Comparison of ENCODE assay signal across 9 cellular contexts in the genomic region with DNA sequence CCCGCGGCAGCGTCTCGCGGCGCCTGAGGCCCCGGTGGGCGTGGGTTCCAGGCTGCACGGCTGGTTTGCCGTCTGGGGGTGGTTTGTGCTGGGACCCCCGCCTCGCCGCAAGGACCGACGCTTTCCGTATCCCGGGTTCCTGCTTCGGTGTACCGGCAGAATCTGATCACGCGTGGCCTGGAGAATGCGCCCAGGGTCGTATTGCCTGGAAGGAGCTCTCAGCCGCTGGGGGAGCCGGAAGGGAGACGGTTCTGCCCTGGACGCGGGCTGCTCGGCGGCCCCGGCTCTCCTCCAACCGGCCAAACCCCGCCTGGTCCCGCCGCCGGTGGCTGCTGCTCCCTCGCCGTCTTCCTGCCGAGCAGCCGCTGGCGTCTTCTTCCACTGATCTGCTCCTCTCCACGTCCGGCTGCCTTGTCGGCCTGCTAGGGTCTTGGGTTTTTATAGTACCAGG. TPM values are rescaled to one million over a fixed set of nuclear protein-coding genes. Genes with fewer than 3 reads are reported as not detected.
DNase-seq lines count a peak whose midpoint lies in the region; ATAC-seq and TF ChIP-seq lines count a peak whose summit lies in the region.
"Had no signal": no experiment of that assay in that cellular context is flagged by ENCODE, and none has a peak within 500 bp of the region (broad histone marks: within the 10 kb centered on the region; RNA-seq: fewer than 3 reads in every experiment).

No MANE protein-coding gene starts in this region.

- no peaks in the 10 kb centered on the region for H3K9me2 ChIP-seq in OCI-LY7 (ENCODE audit: insufficient read depth, low read length)

- H3K36me3 ChIP-seq in BLaER1, result no peaks in the 10 kb centered on the region
- no peaks in the 10 kb centered on the region for H3K36me3 ChIP-seq in esophagus (ENCODE audit: control insufficient read depth in 2 of 2, insufficient read depth in 2 of 2, low read length in 1 of 2)
- H3K36me3 ChIP-seq in neural progenitor cell, result no peaks in the 10 kb centered on the region
- H3K36me3 ChIP-seq in OCI-LY7 (ENCODE audit: insufficient read depth, low read length), result no peaks in the 10 kb centered on the region
- H3K36me3 ChIP-seq: adrenal gland had no signal

- H3K36me3 Mint-ChIP-seq in neural progenitor cell, result peaks cover 3% of the 10 kb centered on the region

- H3K4me3 ChIP-seq in BLaER1 (peak overlapping the region; percentile 62), esophagus (ENCODE audit: low read depth in 1 of 2, low read length in 2 of 2) (peak overlapping the region; percentile 31 to 41), neural progenitor cell (peak overlapping the region; percentile 29), OCI-LY7 (ENCODE audit: low read depth, low read length, poor library complexity, severe bottlenecking) (no peak overlapping the region)

- peaks cover 48% of the 10 kb centered on the region for H3K27me3 ChIP-seq in BLaER1
- H3K27me3 ChIP-seq in esophagus (ENCODE audit: control insufficient read depth in 1 of 2, insufficient read depth in 2 of 2, low read length in 2 of 2), result no peaks in the 10 kb centered on the region
- H3K27me3 ChIP-seq in neural progenitor cell, result peaks cover 28% of the 10 kb centered on the region
- H3K27me3 ChIP-seq: adrenal gland had no signal

- CTCF ChIA-PET in OCI-LY7 (lab: Charles Lee; ENCODE audit: unreplicated experiment), result no interaction called here

- H3K27ac Mint-ChIP-seq in neural progenitor cell, result peak overlapping the region; percentile 74

- H3K79me2 ChIP-seq in neural progenitor cell (ENCODE audit: low read depth) (no peaks in the 10 kb centered on the region), OCI-LY7 (ENCODE audit: insufficient read depth, low read depth, low read length) (no peaks in the 10 kb centered on the region)

- BruUV-seq in OCI-LY7 (replicated peaks; lab: Mats Ljungman, UMichigan), result no TSS peak

- H3K4me3 Mint-ChIP-seq in neural progenitor cell, result no peak overlapping the region

- TF ChIP-seq CTCF in neural progenitor cell (IDR thresholded peaks at IDR 0.05) (no peak), OCI-LY7 (conservative IDR thresholded peaks at IDR 0.05; ENCODE audit: low read length) (no peak)

- H3K4me1 Mint-ChIP-seq in neural progenitor cell, result peaks cover 3% of the 10 kb centered on the region

- H3K4me2 ChIP-seq in BLaER1, result peak overlapping the region; percentile 90
- peak overlapping the region; percentile 71 for H3K4me2 ChIP-seq in neural progenitor cell
- no peak overlapping the region for H3K4me2 ChIP-seq in OCI-LY7 (ENCODE audit: low read length)

- H3K9ac ChIP-seq in BLaER1 (0 out of 2 replicates have a peak overlapping the region, but pooled peaks have one; percentile 57), neural progenitor cell (no peak overlapping the region)

- H3F3A ChIP-seq in neural progenitor cell (ENCODE audit: low read depth), result peaks cover 5% of the 10 kb centered on the region

- H2AFZ ChIP-seq in neural progenitor cell (replicated peaks), result no peak overlapping the region
- no peak overlapping the region for H2AFZ ChIP-seq in OCI-LY7 (ENCODE audit: low read length)

- peaks cover 10% of the 10 kb centered on the region; the same call in 1 of the 2 replicates for H4K20me1 ChIP-seq in BLaER1
- no peaks in the 10 kb centered on the region for H4K20me1 ChIP-seq in neural progenitor cell (ENCODE audit: low read depth)
- no peaks in the 10 kb centered on the region for H4K20me1 ChIP-seq in OCI-LY7 (ENCODE audit: insufficient read depth, low read length)

- H3K9me3 Mint-ChIP-seq in neural progenitor cell, result peaks cover 4% of the 10 kb centered on the region

- intact Hi-C loops in OCI-LY7 (cut with micrococcal nuclease; ENCODE audit: unreplicated experiment), result no loop called here

- H3K27me3 Mint-ChIP-seq in neural progenitor cell (ENCODE audit: insufficient read depth, low read depth), result peaks cover 11% of the 10 kb centered on the region

- no peak overlapping the region; the same call in 1 of the 2 replicates for H3K27ac ChIP-seq in BLaER1
- H3K27ac ChIP-seq in esophagus (ENCODE audit: low read depth in 2 of 2, low read length in 1 of 2), result no peak overlapping the region
- no peak overlapping the region for H3K27ac ChIP-seq in neural progenitor cell
- no peak overlapping the region for H3K27ac ChIP-seq in OCI-LY7 (ENCODE audit: low read depth, low read length, poor library complexity, severe bottlenecking)

- H3K4me1 ChIP-seq in BLaER1 (peaks cover 61% of the 10 kb centered on the region), esophagus (ENCODE audit: control insufficient read depth in 2 of 2, insufficient read depth in 2 of 2, low read length in 1 of 2) (peaks cover 0 to 12% of the 10 kb centered on the region in 2 donors), neural progenitor cell (no peaks in the 10 kb centered on the region), OCI-LY7 (ENCODE audit: insufficient read depth, low read length, poor library complexity, severe bottlenecking) (no peaks in the 10 kb centered on the region)

- DNase-seq in NCI-H69 (lab: John Stamatoyannopoulos, UW), result peak; percentile 9
- peak; percentile 44 for DNase-seq in neural progenitor cell (ENCODE audit: low spot score)
- no peak for DNase-seq in NCI-H2081 treated with DMSO at 0.1 percent for 48 hours (lab: John Stamatoyannopoulos, UW)
- no peak for DNase-seq in OCI-LY7 (ENCODE audit: low spot score)

- H3K9me3 ChIP-seq in BLaER1, result no peaks in the 10 kb centered on the region; the same call in 1 of the 2 replicates
- H3K9me3 ChIP-seq in esophagus (ENCODE audit: control insufficient read depth in 2 of 2, insufficient read depth in 1 of 2, low read depth in 1 of 2, low read length in 1 of 2), result peaks cover 0 to 2% of the 10 kb centered on the region in 2 donors
- H3K9me3 ChIP-seq in neural progenitor cell (ENCODE audit: low read depth), result no peaks in the 10 kb centered on the region
- no peaks in the 10 kb centered on the region for H3K9me3 ChIP-seq in OCI-LY7 (ENCODE audit: low read length)
- H3K9me3 ChIP-seq: adrenal gland had no signal

- 2 to 3% methylated on average over 40 to 44 of the region's 44 CpGs for WGBS in esophagus, 2 donors

- ATAC-seq in HG03354 (IDR thresholded peaks at IDR 0.05; ENCODE audit: poor library complexity, severe bottlenecking, unreplicated experiment), result no peak
- ATAC-seq in HG02852 (IDR thresholded peaks at IDR 0.05; ENCODE audit: unreplicated experiment), result no peak

- POLR2A ChIA-PET in OCI-LY7 (lab: Charles Lee), result no interaction called here

RNA-seq across cellular contexts. Expression of gene ZNF778, which starts 39.8 kb away (rescaled TPM):
- polyA plus RNA-seq in esophagus, result 1 to 10 TPM; 1.4 to 2.9 TPM
- total RNA-seq in neural progenitor cell (ENCODE audit: low replicate concordance), result 21.5 and 26.1 TPM in 2 replicates
- 8.6 and 9.9 TPM in 2 replicates for total RNA-seq in OCI-LY7 (2014; rRNA removed; shearing (Covaris generic))
- total RNA-seq in OCI-LY7 (2022), result 8.2 and 9.4 TPM in 2 replicates

RNA-seq across cellular contexts. Expression of gene SLC22A31, which starts 57.0 kb away (rescaled TPM):
- polyA plus RNA-seq in esophagus, result under 1 TPM; 0.14 to 0.16 TPM
- 0.87 TPM in 1 of 2 replicates, not detected in the other for total RNA-seq in neural progenitor cell (ENCODE audit: low replicate concordance)
- total RNA-seq in OCI-LY7 (2014; rRNA removed; shearing (Covaris generic)), result not detected in 2 replicates
- not detected in 2 replicates for total RNA-seq in OCI-LY7 (2022)

Comparison
In these comparisons a context has a peak if more than half of its experiments do, and no peak if none do; other contexts are left out.
1. DNase-seq: peak in NCI-H69 (single experiment) and neural progenitor cell (single experiment); none in NCI-H2081 treated with DMSO at 0.1 percent for 48 hours (single experiment) and OCI-LY7 (single experiment).